ENCODE assay signal across 18 cellular contexts in genomic region chr1:3789421-3790300, GRCh38. TPM values are rescaled to one million over a fixed set of nuclear protein-coding genes. Genes with fewer than 3 reads are reported as not detected.
DNase-seq lines count a peak whose midpoint lies in the region; ATAC-seq, FAIRE-seq and TF ChIP-seq lines count a peak whose summit lies in the region.
"Had no signal": no experiment of that assay in that cellular context is flagged by ENCODE, and none has a peak within 500 bp of the region (broad histone marks: within the 10 kb centered on the region; RNA-seq: fewer than 3 reads in every experiment).

No MANE protein-coding gene starts in this region.

- H3K4me2 ChIP-seq in BLaER1 treated with 17β-estradiol and CSF1 and Interleukin-3, amounts not matched to agents 10 nM and 100 nM: peak overlapping the region; percentile 80 to 98 (median 87)

- TF ChIP-seq CTCF in neural crest cell (conservative IDR thresholded peaks at IDR 0.05) (no peak), HFFc6 (IDR thresholded peaks at IDR 0.05) (no peak)

- peaks cover 0 to 4% (median 0%) of the 10 kb centered on the region in 11 experiments; a peak in 1 of 22 replicates for H3K27me3 ChIP-seq in BLaER1 treated with 17β-estradiol and CSF1 and Interleukin-3, amounts not matched to agents 10 nM and 100 nM
- no peaks in the 10 kb centered on the region for H3K27me3 ChIP-seq in HUES64 (ENCODE audit: insufficient read depth, low read length)
- H3K27me3 ChIP-seq: SJCRH30 had no signal

- peak overlapping the region; percentile 27 for H3K27ac Mint-ChIP-seq in neural crest cell (ENCODE audit: unreplicated experiment)
- H3K27ac Mint-ChIP-seq in HFFc6: no peak overlapping the region
- H3K27ac Mint-ChIP-seq: CD4-positive, alpha-beta memory T cell had no signal

- no peak for ATAC-seq in HG03354 (IDR thresholded peaks at IDR 0.05; ENCODE audit: poor library complexity, severe bottlenecking, unreplicated experiment)

- DNase-seq in frontal cortex (ENCODE audit: low spot score in 2 of 2) (peak; percentile 11 to 12), neural crest cell (ENCODE audit: low read depth, low spot score) (no peak), HFFc6 (no peak)
- no peak for DNase-seq in stimulated activated CD4-positive, alpha-beta T cell treated with anti-CD3 and anti-CD28 coated beads, Interleukin-1b, Interleukin-23, amount 100 ng/mL, for 48 hours
- DNase-seq: CD4-positive, alpha-beta memory T cell; DMS79 treated with DMSO at 0.1 percent for 48 hours; GM23248; MV-4-11; NCI-H1417 treated with DMSO at 0.1 percent for 48 hours; NCI-H2029; NCI-H510A treated with DMSO at 0.1 percent for 48 hours; SJCRH30 had no signal

- peaks cover 41 to 75% (median 54%) of the 10 kb centered on the region in 11 experiments for H3K36me3 ChIP-seq in BLaER1 treated with 17β-estradiol and CSF1 and Interleukin-3, amounts not matched to agents 10 nM and 100 nM
- H3K36me3 ChIP-seq in HUES64 (ENCODE audit: insufficient read depth, low read length): peaks cover 39% of the 10 kb centered on the region

- H3K4me1 Mint-ChIP-seq in neural crest cell (peaks cover 10% of the 10 kb centered on the region), HFFc6 (ENCODE audit: low read depth) (peaks cover 11% of the 10 kb centered on the region)

- peaks cover 56 to 90% (median 83%) of the 10 kb centered on the region in 10 experiments for H3K4me1 ChIP-seq in BLaER1 treated with 17β-estradiol and CSF1 and Interleukin-3, amounts not matched to agents 10 nM and 100 nM
- H3K4me1 ChIP-seq in HUES64 (ENCODE audit: insufficient read depth, low read length): peaks cover 22% of the 10 kb centered on the region
- H3K4me1 ChIP-seq: SJCRH30 had no signal

- 93% methylated on average over 34 of the region's 34 CpGs for WGBS in HUES64

- H3K36me3 Mint-ChIP-seq in neural crest cell (ENCODE audit: low read depth) (no peaks in the 10 kb centered on the region), HFFc6 (ENCODE audit: low read depth) (peaks cover 6% of the 10 kb centered on the region)

- H3K4me3 ChIP-seq in BLaER1 treated with 17β-estradiol and CSF1 and Interleukin-3, amounts not matched to agents 10 nM and 100 nM: peak overlapping the region in 5 of 10 experiments; percentile 3 to 35 (median 6); a peak in 4 of 20 replicates
- H3K4me3 ChIP-seq in HUES64 (ENCODE audit: low read length): no peak overlapping the region
- H3K4me3 ChIP-seq: GM23248, SJCRH30 had no signal

- H4K20me1 ChIP-seq in BLaER1 treated with 17β-estradiol and CSF1 and Interleukin-3, amounts not matched to agents 10 nM and 100 nM: peaks cover 99 to 100% (median 100%) of the 10 kb centered on the region in 11 experiments

- H3K27ac ChIP-seq in BLaER1 treated with 17β-estradiol and CSF1 and Interleukin-3, amounts not matched to agents 10 nM and 100 nM: peak overlapping the region in 1 of 11 experiments; percentile 10; a peak in 1 of 22 replicates
- no peak overlapping the region for H3K27ac ChIP-seq in HUES64 (ENCODE audit: low read depth, low read length)
- H3K27ac ChIP-seq: GM23248, SJCRH30 had no signal

- H3K4me3 Mint-ChIP-seq in neural crest cell (no peak overlapping the region), HFFc6 (no peak overlapping the region)
- H3K4me3 Mint-ChIP-seq: CD4-positive, alpha-beta memory T cell had no signal

- H3K27me3 Mint-ChIP-seq in neural crest cell (ENCODE audit: low read depth) (no peaks in the 10 kb centered on the region), HFFc6 (ENCODE audit: insufficient read depth) (peaks cover 3% of the 10 kb centered on the region; the same call in 1 of the 2 replicates)
- H3K27me3 Mint-ChIP-seq: CD4-positive, alpha-beta memory T cell had no signal

- no peaks in the 10 kb centered on the region for H3K9me3 ChIP-seq in BLaER1 treated with 17β-estradiol and CSF1 and Interleukin-3, amounts not matched to agents 10 nM and 100 nM (replicated peaks in 1 of 11)
- no peaks in the 10 kb centered on the region for H3K9me3 ChIP-seq in HUES64 (ENCODE audit: insufficient read depth, low read depth, low read length)
- H3K9me3 ChIP-seq: SJCRH30 had no signal

- no peaks in the 10 kb centered on the region for H3K9me3 Mint-ChIP-seq in neural crest cell
- H3K9me3 Mint-ChIP-seq in HFFc6: no peaks in the 10 kb centered on the region

- H3K9ac ChIP-seq in BLaER1 treated with 17β-estradiol and CSF1 and Interleukin-3, amounts not matched to agents 10 nM and 100 nM: peak overlapping the region; percentile 2 to 71 (median 37); a peak in 20 of 22 replicates
- H3K9ac ChIP-seq in HUES64 (ENCODE audit: low read depth, low read length): peak overlapping the region; percentile 24; the same call in 1 of the 2 replicates
- H3K9ac ChIP-seq: GM23248 had no signal

- no peak for FAIRE-seq in frontal cortex (lab: Jason Lieb, UNC)
- FAIRE-seq: G401.6, GM12892, RCC 7860 had no signal

RNA-seq across cellular contexts. Expression of gene LRRC47, which starts 6.6 kb away (rescaled TPM):
- polyA plus RNA-seq in HUES64 (2013, experiment 1 of 2): 43.8 TPM
- polyA plus RNA-seq in HUES64 (2013, experiment 2 of 2): 39.4 TPM
- total RNA-seq in frontal cortex (38.7 TPM), neural crest cell (57.9 and 59.6 TPM in 2 replicates)
- total RNA-seq in HFFc6 (2021; fragmentation: NEBNext Ultra II Directional; extraction: Animal tissue kit (Norgen Biotek cat#: 25700)): 10 to 100 TPM; 39.1 to 51.0 (median 45.2) TPM

RNA-seq across cellular contexts. Expression of gene SMIM1, which starts 17.1 kb away (rescaled TPM):
- polyA plus RNA-seq in HUES64 (2013, experiment 1 of 2): 4.8 TPM
- polyA plus RNA-seq in HUES64 (2013, experiment 2 of 2): 3.6 TPM
- total RNA-seq in frontal cortex: not detected
- total RNA-seq in neural crest cell: 3.8 and 4.7 TPM in 2 replicates
- total RNA-seq in HFFc6 (2021; fragmentation: NEBNext Ultra II Directional; extraction: Animal tissue kit (Norgen Biotek cat#: 25700)): 1 to 10 TPM in 4 of 6 experiments, under 1 TPM in 2; 0.38 to 3.4 (median 1.6) TPM
- total RNA-seq: GM23248, SJCRH30 had no signal
- polyA plus RNA-seq: GM23248 had no signal

RNA-seq across cellular contexts. Expression of gene CCDC27, which starts 37.4 kb away (rescaled TPM):
- 0.05 TPM for polyA plus RNA-seq in HUES64 (2013, experiment 1 of 2)
- not detected for polyA plus RNA-seq in HUES64 (2013, experiment 2 of 2)
- total RNA-seq in frontal cortex (not detected), neural crest cell (not detected in 2 replicates)
- total RNA-seq in HFFc6 (2021; fragmentation: NEBNext Ultra II Directional; extraction: Animal tissue kit (Norgen Biotek cat#: 25700)): not detected
- total RNA-seq: CD4-positive, alpha-beta memory T cell; GM23248; SJCRH30 had no signal
- polyA plus RNA-seq: CD4-positive, alpha-beta memory T cell; GM23248 had no signal

Comparison
In these comparisons a context has a peak if more than half of its experiments do, and no peak if none do; other contexts are left out.
1. DNase-seq: peak in frontal cortex (2 of 2); none in neural crest cell (single experiment), HFFc6 (single experiment) and stimulated activated CD4-positive, alpha-beta T cell treated with anti-CD3 and anti-CD28 coated beads, Interleukin-1b, Interleukin-23, amount 100 ng/mL, for 48 hours (single experiment).